8 cellular contexts compared by ENCODE assay signal in genomic region chr20:33673411-33674293, GRCh38. TPM values are rescaled to one million over a fixed set of nuclear protein-coding genes. Genes with fewer than 3 reads are reported as not detected.
DNase-seq lines count a peak whose midpoint lies in the region; ATAC-seq, FAIRE-seq and TF ChIP-seq lines count a peak whose summit lies in the region.

No MANE protein-coding gene starts in this region.

- no peaks in the 10 kb centered on the region for H3K9me3 ChIP-seq in keratinocyte (ENCODE audit: control insufficient read depth, low read depth, low read length)

- no peaks in the 10 kb centered on the region for H3K36me3 Mint-ChIP-seq in activated naive CD8-positive, alpha-beta T cell
- H3K36me3 Mint-ChIP-seq in stimulated activated naive CD8-positive, alpha-beta T cell treated with anti-CD3 and anti-CD28 coated beads, Interleukin-15, Interleukin-2, amounts not matched to agents 100 ng/mL and 50 ng/mL, for 24 hours (ENCODE audit: low read depth): peaks cover 18% of the 10 kb centered on the region

- no peak for TF ChIP-seq CTCF in keratinocyte (optimal IDR thresholded peaks at IDR 0.05 in 1 of 3, IDR thresholded peaks at IDR 0.05 in 1 of 3, conservative IDR thresholded peaks at IDR 0.05 in 1 of 3; ENCODE audit: extremely low read depth in 1 of 3, insufficient read depth in 2 of 3, low read length in 3 of 3)

- no peaks in the 10 kb centered on the region for H3K36me3 ChIP-seq in keratinocyte (ENCODE audit: control insufficient read depth in 2 of 2, extremely low read depth in 1 of 2, insufficient read depth in 2 of 2, low read length in 2 of 2)

- no peak for FAIRE-seq in keratinocyte (lab: Jason Lieb, UNC)

- no peaks in the 10 kb centered on the region for H3K79me2 ChIP-seq in keratinocyte (ENCODE audit: control insufficient read depth, insufficient read depth, low read length)

- peak; percentile 37 for ATAC-seq in HG03159 (IDR thresholded peaks at IDR 0.05; ENCODE audit: unreplicated experiment)
- ATAC-seq in GM19397 (IDR thresholded peaks at IDR 0.05; ENCODE audit: unreplicated experiment): no peak

- peak overlapping the region; percentile 65 for H3K9ac ChIP-seq in keratinocyte (ENCODE audit: control insufficient read depth, extremely low read depth, insufficient read depth, low read length)

- peak; percentile 57 for DNase-seq in NCI-H1092 treated with DMSO at 0.1 percent for 48 hours (lab: John Stamatoyannopoulos, UW)
- no peak for DNase-seq in NCI-H1092 (lab: John Stamatoyannopoulos, UW)
- DNase-seq in keratinocyte (ENCODE audit: low read depth, low spot score): no peak
- no peak for DNase-seq in NCI-H128 (lab: John Stamatoyannopoulos, UW; ENCODE audit: unreplicated experiment)

- no peaks in the 10 kb centered on the region for H3K9me1 ChIP-seq in keratinocyte (ENCODE audit: control insufficient read depth, extremely low read depth, insufficient read depth, low read length)

- H3K4me1 Mint-ChIP-seq in activated naive CD8-positive, alpha-beta T cell (ENCODE audit: low read depth): peaks cover 23% of the 10 kb centered on the region
- peaks cover 20% of the 10 kb centered on the region for H3K4me1 Mint-ChIP-seq in stimulated activated naive CD8-positive, alpha-beta T cell treated with anti-CD3 and anti-CD28 coated beads, Interleukin-15, Interleukin-2, amounts not matched to agents 100 ng/mL and 50 ng/mL, for 24 hours (ENCODE audit: low read depth)

- no peaks in the 10 kb centered on the region for H4K20me1 ChIP-seq in keratinocyte (ENCODE audit: control insufficient read depth, extremely low read depth, insufficient read depth, low read length)

- H3K4me3 Mint-ChIP-seq in activated naive CD8-positive, alpha-beta T cell: peak overlapping the region; percentile 86
- H3K4me3 Mint-ChIP-seq in stimulated activated naive CD8-positive, alpha-beta T cell treated with anti-CD3 and anti-CD28 coated beads, Interleukin-15, Interleukin-2, amounts not matched to agents 100 ng/mL and 50 ng/mL, for 24 hours: peak overlapping the region; percentile 90

- peak overlapping the region; percentile 58 for H3K27ac Mint-ChIP-seq in activated naive CD8-positive, alpha-beta T cell
- peak overlapping the region; percentile 86 for H3K27ac Mint-ChIP-seq in stimulated activated naive CD8-positive, alpha-beta T cell treated with anti-CD3 and anti-CD28 coated beads, Interleukin-15, Interleukin-2, amounts not matched to agents 100 ng/mL and 50 ng/mL, for 24 hours

- no peak overlapping the region for H3K27ac ChIP-seq in keratinocyte (ENCODE audit: control insufficient read depth, insufficient read depth, low read length)

- peak overlapping the region; percentile 47 to 67 (median 63) for H3K4me3 ChIP-seq in keratinocyte (ENCODE audit: control insufficient read depth in 2 of 3, extremely low read depth in 1 of 3, insufficient read depth in 2 of 3, low read depth in 1 of 3, low read length in 3 of 3)

- dilution Hi-C loops in keratinocyte (cut with MboI; ENCODE audit: extremely low pct_ligation_motif_present, low sequenced_read_pairs): no loop called here

- H3K9me3 Mint-ChIP-seq in activated naive CD8-positive, alpha-beta T cell (ENCODE audit: low read depth): no peaks in the 10 kb centered on the region
- H3K9me3 Mint-ChIP-seq in stimulated activated naive CD8-positive, alpha-beta T cell treated with anti-CD3 and anti-CD28 coated beads, Interleukin-15, Interleukin-2, amounts not matched to agents 100 ng/mL and 50 ng/mL, for 24 hours: no peaks in the 10 kb centered on the region

- H3K27me3 ChIP-seq in keratinocyte (ENCODE audit: control insufficient read depth, extremely low read depth, insufficient read depth, low read length): no peaks in the 10 kb centered on the region

- no peaks in the 10 kb centered on the region for H3K27me3 Mint-ChIP-seq in activated naive CD8-positive, alpha-beta T cell
- H3K27me3 Mint-ChIP-seq in stimulated activated naive CD8-positive, alpha-beta T cell treated with anti-CD3 and anti-CD28 coated beads, Interleukin-15, Interleukin-2, amounts not matched to agents 100 ng/mL and 50 ng/mL, for 24 hours: no peaks in the 10 kb centered on the region

- peaks cover 2% of the 10 kb centered on the region for H3K4me1 ChIP-seq in keratinocyte (ENCODE audit: control insufficient read depth, extremely low read depth, insufficient read depth, low read length)

- H2AFZ ChIP-seq in keratinocyte (ENCODE audit: control insufficient read depth, low read length): peak overlapping the region; percentile 68

- H3K4me2 ChIP-seq in keratinocyte (ENCODE audit: control insufficient read depth, extremely low read depth, insufficient read depth, low read depth, low read length): peak overlapping the region; percentile 77

RNA-seq across cellular contexts. Expression of gene NECAB3, which starts 0.6 kb away (rescaled TPM):
- 3.8 to 10.3 TPM (median 4.6 TPM) in 3 replicates for polyA plus RNA-seq in keratinocyte
- polyA plus RNA-seq in keratinocyte (2011; ENCODE audit: low read depth): 1.0 TPM
- polyA plus RNA-seq in keratinocyte (2011; cell fraction: cytosol; rRNA removed): 2.2 and 6.7 TPM in 2 replicates
- 18.5 and 27.1 TPM in 2 replicates for polyA plus RNA-seq in keratinocyte (2011; cell fraction: nucleus; rRNA removed)
- polyA plus RNA-seq in keratinocyte (2012; ENCODE audit: low replicate concordance): 4.2 and 4.5 TPM in 2 replicates
- 4.0 to 10.3 TPM (median 4.7 TPM) in 3 replicates for polyA minus RNA-seq in keratinocyte
- polyA minus RNA-seq in keratinocyte (2011; cell fraction: cytosol; rRNA and poly(A)+ RNA removed): 8.4 TPM
- polyA minus RNA-seq in keratinocyte (2011; cell fraction: nucleus; rRNA and poly(A)+ RNA removed): 3.0 and 8.1 TPM in 2 replicates

RNA-seq across cellular contexts. Expression of gene ACTL10, which starts 6.9 kb away (rescaled TPM):
- 0.28 to 0.50 TPM (median 0.48 TPM) in 3 replicates for polyA plus RNA-seq in keratinocyte
- 0.17 TPM for polyA plus RNA-seq in keratinocyte (2011; ENCODE audit: low read depth)
- 0.18 and 0.43 TPM in 2 replicates for polyA plus RNA-seq in keratinocyte (2011; cell fraction: cytosol; rRNA removed)
- 0.22 and 0.44 TPM in 2 replicates for polyA plus RNA-seq in keratinocyte (2011; cell fraction: nucleus; rRNA removed)
- 0.27 and 1.1 TPM in 2 replicates for polyA plus RNA-seq in keratinocyte (2012; ENCODE audit: low replicate concordance)
- polyA minus RNA-seq in keratinocyte: 0.16 to 0.20 TPM (median 0.16 TPM) in 3 replicates
- polyA minus RNA-seq in keratinocyte (2011; cell fraction: cytosol; rRNA and poly(A)+ RNA removed): not detected
- 0.63 and 0.78 TPM in 2 replicates for polyA minus RNA-seq in keratinocyte (2011; cell fraction: nucleus; rRNA and poly(A)+ RNA removed)

RNA-seq across cellular contexts. Expression of gene C20orf144, which starts 11.5 kb away (rescaled TPM):
- polyA plus RNA-seq in keratinocyte: 0.02 to 0.03 TPM in 2 of 3 replicates, not detected in the other
- polyA plus RNA-seq in keratinocyte (2011; ENCODE audit: low read depth): not detected
- polyA plus RNA-seq in keratinocyte (2011; cell fraction: cytosol; rRNA removed): not detected in 2 replicates
- polyA plus RNA-seq in keratinocyte (2011; cell fraction: nucleus; rRNA removed): 0.09 TPM in 1 of 2 replicates, not detected in the other
- 0.05 and 0.08 TPM in 2 replicates for polyA plus RNA-seq in keratinocyte (2012; ENCODE audit: low replicate concordance)
- polyA minus RNA-seq in keratinocyte: not detected in 3 replicates
- not detected for polyA minus RNA-seq in keratinocyte (2011; cell fraction: cytosol; rRNA and poly(A)+ RNA removed)
- polyA minus RNA-seq in keratinocyte (2011; cell fraction: nucleus; rRNA and poly(A)+ RNA removed): not detected in 2 replicates

RNA-seq across cellular contexts. Expression of gene E2F1, which starts 12.5 kb away (rescaled TPM):
- polyA plus RNA-seq in keratinocyte: 1.3 to 3.4 TPM (median 2.8 TPM) in 3 replicates
- 0.51 TPM for polyA plus RNA-seq in keratinocyte (2011; ENCODE audit: low read depth)
- polyA plus RNA-seq in keratinocyte (2011; cell fraction: cytosol; rRNA removed): 0.68 and 1.2 TPM in 2 replicates
- 2.4 and 2.8 TPM in 2 replicates for polyA plus RNA-seq in keratinocyte (2011; cell fraction: nucleus; rRNA removed)
- polyA plus RNA-seq in keratinocyte (2012; ENCODE audit: low replicate concordance): 0.61 and 3.7 TPM in 2 replicates
- 1.0 to 7.8 TPM (median 2.2 TPM) in 3 replicates for polyA minus RNA-seq in keratinocyte
- 0.96 TPM for polyA minus RNA-seq in keratinocyte (2011; cell fraction: cytosol; rRNA and poly(A)+ RNA removed)
- 0.70 and 1.2 TPM in 2 replicates for polyA minus RNA-seq in keratinocyte (2011; cell fraction: nucleus; rRNA and poly(A)+ RNA removed)

RNA-seq across cellular contexts. Expression of gene PXMP4, which starts 46.5 kb away (rescaled TPM):
- 3.2 to 6.3 TPM (median 6.1 TPM) in 3 replicates for polyA plus RNA-seq in keratinocyte
- 1.5 TPM for polyA plus RNA-seq in keratinocyte (2011; ENCODE audit: low read depth)
- polyA plus RNA-seq in keratinocyte (2011; cell fraction: cytosol; rRNA removed): 5.5 and 6.4 TPM in 2 replicates
- polyA plus RNA-seq in keratinocyte (2011; cell fraction: nucleus; rRNA removed): 5.3 and 7.8 TPM in 2 replicates
- polyA plus RNA-seq in keratinocyte (2012; ENCODE audit: low replicate concordance): 6.6 and 7.8 TPM in 2 replicates
- 7.5 to 16.3 TPM (median 9.2 TPM) in 3 replicates for polyA minus RNA-seq in keratinocyte
- polyA minus RNA-seq in keratinocyte (2011; cell fraction: cytosol; rRNA and poly(A)+ RNA removed): 5.2 TPM
- 3.7 and 4.8 TPM in 2 replicates for polyA minus RNA-seq in keratinocyte (2011; cell fraction: nucleus; rRNA and poly(A)+ RNA removed)
